12 cellular contexts compared by ENCODE assay signal in genomic region chr1:205896351-205896750, GRCh38. TPM values are rescaled to one million over a fixed set of nuclear protein-coding genes. Genes with fewer than 3 reads are reported as not detected.
"Had no signal": no experiment of that assay in that cellular context is flagged by ENCODE, and none has a peak within 500 bp of the region (broad histone marks: within the 10 kb centered on the region; RNA-seq: fewer than 3 reads in every experiment).

No MANE protein-coding gene starts in this region.

- H3K27ac Mint-ChIP-seq: GM23338, H9, HFFc6 had no signal

- H3K4me3 Mint-ChIP-seq: GM23338, H9, HFFc6 had no signal

- ATAC-seq: GM23338, HCT116 had no signal

- H3K4me1 ChIP-seq: HAP-1 had no signal

- H3K4me2 ChIP-seq: GM23338 had no signal

- H3K4me3 ChIP-seq: GM23248, GM23338, HAP-1 had no signal

- FAIRE-seq: H1, H54 had no signal

- H3K9ac ChIP-seq: GM23248 had no signal

- DNase-seq: GM23248, GOT3, H7, H9, HCEC 1CT, HFFc6 had no signal

- H2AFZ ChIP-seq: GM23248, GM23338 had no signal

- H3K27ac ChIP-seq: GM23248 had no signal

- H3K36me3 ChIP-seq: HAP-1 had no signal

RNA-seq across cellular contexts. Expression of gene PM20D1, which starts 46.4 kb away (rescaled TPM):
- total RNA-seq: H1, H4, H7, H9, HFFc6 had no signal
- polyA plus RNA-seq: GM23338 had no signal

RNA-seq across cellular contexts. Expression of gene SLC26A9, which starts 46.9 kb away (rescaled TPM):
- total RNA-seq: GM23248, GM23338, H1, H4, H7, H9, HFFc6 had no signal
- polyA plus RNA-seq: GM23248, GM23338, H1 had no signal
